In the genomic region with DNA sequence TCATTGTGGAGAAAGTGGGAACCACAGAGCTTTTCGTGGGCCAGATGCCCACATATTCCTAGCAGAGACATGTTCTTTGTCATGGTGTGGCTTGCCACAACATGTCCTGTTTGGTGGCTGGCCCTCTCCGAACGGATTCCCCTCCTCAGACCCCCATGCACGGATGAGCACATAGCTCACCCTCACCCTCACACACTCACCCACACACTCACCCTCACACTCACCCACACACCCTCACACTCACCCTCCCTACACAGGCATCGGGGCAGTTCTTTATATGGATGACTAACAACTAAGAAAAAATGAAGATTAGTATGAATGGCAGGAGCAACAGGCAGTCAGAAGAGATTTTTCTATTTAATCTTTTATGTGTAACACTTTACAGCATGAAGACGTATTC, we compare ENCODE assay signal across 19 cellular contexts.
DNase-seq lines count a peak whose midpoint lies in the region; ATAC-seq and TF ChIP-seq lines count a peak whose summit lies in the region.
"Had no signal": no experiment of that assay in that cellular context is flagged by ENCODE, and none has a peak within 500 bp of the region (broad histone marks: within the 10 kb centered on the region; RNA-seq: fewer than 3 reads in every experiment).

No MANE protein-coding gene starts in this region.

- H3K9ac ChIP-seq in PC-3 (ENCODE audit: low read length) (no peak overlapping the region), neuronal stem cell (ENCODE audit: low read depth, low read length, poor library complexity) (no peak overlapping the region)

- no peak overlapping the region for H3K4ac ChIP-seq in neuronal stem cell (ENCODE audit: low read length)

- no peak overlapping the region for H2AK5ac ChIP-seq in neuronal stem cell (ENCODE audit: low read depth, low read length)

- no peak overlapping the region for H2BK120ac ChIP-seq in neuronal stem cell (ENCODE audit: low read depth, low read length)

- H3K4me1 ChIP-seq in HEK293 (ENCODE audit: control insufficient read depth, insufficient read depth, low read length): no peaks in the 10 kb centered on the region
- no peaks in the 10 kb centered on the region for H3K4me1 ChIP-seq in PC-3 (ENCODE audit: insufficient read depth, low read length)
- peaks cover 6 to 16% of the 10 kb centered on the region in 2 donors for H3K4me1 ChIP-seq in neuronal stem cell (ENCODE audit: control insufficient read depth in 2 of 2, insufficient read depth in 1 of 2, low read depth in 1 of 2, low read length in 2 of 2)

- TF ChIP-seq CTCF in HEK293 (tag by site-specific recombination; IDR thresholded peaks at IDR 0.05) (no peak), PC-3 (conservative IDR thresholded peaks at IDR 0.05; ENCODE audit: low read depth, low read length) (no peak)

- intact Hi-C loops in PC-3 (cut with micrococcal nuclease): no loop called here

- no peak overlapping the region for H4K8ac ChIP-seq in neuronal stem cell (ENCODE audit: low read depth, low read length)

- H3K9me3 Mint-ChIP-seq in stimulated activated effector memory CD8-positive, alpha-beta T cell treated with anti-CD3 and anti-CD28 coated beads, Interleukin-12 subunit alpha, Interleukin-12 subunit beta, amount 100 ng/mL, for 72 hours: no peaks in the 10 kb centered on the region
- H3K9me3 Mint-ChIP-seq: CD14-positive monocyte had no signal

- H3F3A ChIP-seq in PC-3 (ENCODE audit: low read length, unreplicated experiment): no peaks in the 10 kb centered on the region

- peaks cover 0 to 22% of the 10 kb centered on the region in 2 experiments for H3K36me3 ChIP-seq in HEK293 (ENCODE audit: control insufficient read depth in 2 of 2, insufficient read depth in 1 of 2, low read length in 2 of 2)
- no peaks in the 10 kb centered on the region for H3K36me3 ChIP-seq in PC-3 (ENCODE audit: low read depth, low read length)
- peaks cover 1 to 17% of the 10 kb centered on the region in 2 donors for H3K36me3 ChIP-seq in neuronal stem cell (replicated peaks in 1 of 2; ENCODE audit: control insufficient read depth in 2 of 2, insufficient read depth in 2 of 2, low read length in 2 of 2)

- H3K9me3 ChIP-seq in HEK293 (ENCODE audit: control insufficient read depth, insufficient read depth, low read depth, low read length) (no peaks in the 10 kb centered on the region), PC-3 (ENCODE audit: low read length) (no peaks in the 10 kb centered on the region), neuronal stem cell (replicated peaks in 1 of 2; ENCODE audit: control insufficient read depth in 2 of 2, insufficient read depth in 1 of 2, low read depth in 1 of 2, low read length in 2 of 2) (peaks cover 0 to 2% of the 10 kb centered on the region in 2 donors)

- H4K20me1 ChIP-seq in PC-3 (ENCODE audit: low read length): no peaks in the 10 kb centered on the region

- H3K27me3 ChIP-seq in PC-3 (ENCODE audit: low read length) (no peaks in the 10 kb centered on the region), neuronal stem cell (ENCODE audit: control insufficient read depth in 3 of 3, insufficient read depth in 3 of 3, low read depth in 1 of 3, low read length in 3 of 3) (peaks cover 0 to 2% (median 0%) of the 10 kb centered on the region in 3 experiments)

- CTCF ChIA-PET in HEK293 (lab: Yijun Ruan, JAX) (interaction anchor here (0.9 to 1.4 kb wide), 4 partner anchors 11 to 225 kb away, joined by 3 to 9 read pairs (median 3); no protein-coding TSS in a partner anchor), PC-3 (lab: Charles Lee) (no interaction called here)

- H2BK15ac ChIP-seq in neuronal stem cell (ENCODE audit: low read length): no peak overlapping the region

- H3K23ac ChIP-seq in neuronal stem cell (ENCODE audit: low read depth, low read length, poor library complexity): no peak overlapping the region

- H2BK5ac ChIP-seq in neuronal stem cell (ENCODE audit: low read length): no peak overlapping the region

- H3K18ac ChIP-seq in neuronal stem cell (ENCODE audit: low read length): no peak overlapping the region

- no CpG with 5 or more reads among the region's 6 CpGs for WGBS in neuronal stem cell (ENCODE audit: extremely low coverage in 2 of 2, insufficient read length in 2 of 2, insufficient replicate concordance in 1 of 2), 2 donors

- H3K9me2 ChIP-seq in PC-3 (replicated peaks; ENCODE audit: low read length): no peaks in the 10 kb centered on the region

- H3K4me1 Mint-ChIP-seq in stimulated activated effector memory CD8-positive, alpha-beta T cell treated with anti-CD3 and anti-CD28 coated beads, Interleukin-12 subunit alpha, Interleukin-12 subunit beta, amount 100 ng/mL, for 72 hours: no peaks in the 10 kb centered on the region

- H3K36me3 Mint-ChIP-seq in stimulated activated effector memory CD8-positive, alpha-beta T cell treated with anti-CD3 and anti-CD28 coated beads, Interleukin-12 subunit alpha, Interleukin-12 subunit beta, amount 100 ng/mL, for 72 hours: peaks cover 6% of the 10 kb centered on the region

- DNase-seq in PC-3 (no peak), epithelial cell of prostate (ENCODE audit: low read depth, low spot score) (peak; percentile 3), neuronal stem cell (ENCODE audit: low spot score) (no peak), DMS79 treated with DMSO at 0.1 percent for 48 hours (lab: John Stamatoyannopoulos, UW) (no peak)
- no peak for DNase-seq in stimulated activated naive CD4-positive, alpha-beta T cell treated with Interleukin-2 at 50 U/mL for 16 hours (lab: John Stamatoyannopoulos, UW)
- DNase-seq in stimulated activated effector memory CD8-positive, alpha-beta T cell treated with anti-CD3 and anti-CD28 coated beads, Interleukin-12 subunit alpha, Interleukin-12 subunit beta, amount 100 ng/mL, for 72 hours (ENCODE audit: low spot score in 2 of 2): no peak
- DNase-seq: ACHN, AML-193, COR-L47, H7, KBM-7, NCI-H1048, NCI-H1436 treated with DMSO at 0.1 percent for 48 hours, NCI-H2029 treated with DMSO at 0.1 percent for 48 hours, NCI-H2171 treated with DMSO at 0.1 percent for 48 hours, NCI-H748 treated with DMSO at 0.1 percent for 48 hours, PC-9 had no signal

- no peak overlapping the region for H2BK12ac ChIP-seq in neuronal stem cell (ENCODE audit: low read length)

- no peak overlapping the region for H2AFZ ChIP-seq in PC-3 (ENCODE audit: low read length)
- no peak overlapping the region for H2AFZ ChIP-seq in neuronal stem cell (ENCODE audit: low read length)
- H2AFZ ChIP-seq: PC-9 had no signal

- H3K4me2 ChIP-seq in PC-3 (ENCODE audit: low read length) (no peak overlapping the region), neuronal stem cell (ENCODE audit: insufficient read depth, low read length, poor library complexity, severe bottlenecking) (no peak overlapping the region)
- H3K4me2 ChIP-seq: PC-9 had no signal

- H4K91ac ChIP-seq in neuronal stem cell (ENCODE audit: low read depth, low read length, poor library complexity): peak overlapping the region; percentile 85

- POLR2A ChIA-PET in HEK293 (lab: Yijun Ruan, JAX) (no interaction called here), PC-3 (lab: Charles Lee; ENCODE audit: unreplicated experiment) (no interaction called here)

- H3K79me2 ChIP-seq in PC-3 (ENCODE audit: low read length): no peaks in the 10 kb centered on the region

- H3K27ac ChIP-seq in HEK293 (ENCODE audit: extremely low read depth, low read depth, low read length): no peak overlapping the region
- H3K27ac ChIP-seq in PC-3 (ENCODE audit: low read length): no peak overlapping the region
- H3K27ac ChIP-seq in epithelial cell of prostate: no peak overlapping the region
- no peak overlapping the region for H3K27ac ChIP-seq in neuronal stem cell (replicated peaks; ENCODE audit: low read length)
- H3K27ac ChIP-seq: PC-9 had no signal

- H3K4me3 Mint-ChIP-seq in stimulated activated effector memory CD8-positive, alpha-beta T cell treated with anti-CD3 and anti-CD28 coated beads, Interleukin-12 subunit alpha, Interleukin-12 subunit beta, amount 100 ng/mL, for 72 hours: no peak overlapping the region
- H3K4me3 Mint-ChIP-seq: CD14-positive monocyte had no signal

- peak; percentile 84 for ATAC-seq in PC-3
- no peak for ATAC-seq in stimulated activated effector memory CD8-positive, alpha-beta T cell treated with anti-CD3 and anti-CD28 coated beads, Interleukin-12 subunit alpha, Interleukin-12 subunit beta, amount 100 ng/mL, for 72 hours

- H3K79me1 ChIP-seq in neuronal stem cell (ENCODE audit: low read depth, low read length): no peaks in the 10 kb centered on the region

- H3K4me3 ChIP-seq in HEK293 (ENCODE audit: low read depth, low read length) (no peak overlapping the region), PC-3 (ENCODE audit: low read length) (no peak overlapping the region), neuronal stem cell (ENCODE audit: low read length in 2 of 2) (no peak overlapping the region)
- H3K4me3 ChIP-seq: PC-9 had no signal

- no TSS peak for BruUV-seq in PC-3 (replicated peaks; lab: Mats Ljungman, UMichigan)

- H3K14ac ChIP-seq in neuronal stem cell (ENCODE audit: low read length): no peak overlapping the region

- H3K27ac Mint-ChIP-seq in stimulated activated effector memory CD8-positive, alpha-beta T cell treated with anti-CD3 and anti-CD28 coated beads, Interleukin-12 subunit alpha, Interleukin-12 subunit beta, amount 100 ng/mL, for 72 hours: no peak overlapping the region
- H3K27ac Mint-ChIP-seq: CD14-positive monocyte had no signal

TF ChIP-seq in HEK293, 187 proteins besides CTCF, POLR2A, EP300 and RAD21:
- TF ChIP-seq ZFHX2 (tag by site-specific recombination; conservative IDR thresholded peaks at IDR 0.05) (peak; percentile 85), EGR2 (tag by site-specific recombination; IDR thresholded peaks at IDR 0.05; ENCODE audit: low read depth) (peak; percentile 88), ZNF48 (tag by site-specific recombination; IDR thresholded peaks at IDR 0.05) (no peak), KLF9 (tag by site-specific recombination; IDR thresholded peaks at IDR 0.05; ENCODE audit: low read depth) (no peak)
